Comparison of ENCODE assay signal across 26 cellular contexts in the genomic region with DNA sequence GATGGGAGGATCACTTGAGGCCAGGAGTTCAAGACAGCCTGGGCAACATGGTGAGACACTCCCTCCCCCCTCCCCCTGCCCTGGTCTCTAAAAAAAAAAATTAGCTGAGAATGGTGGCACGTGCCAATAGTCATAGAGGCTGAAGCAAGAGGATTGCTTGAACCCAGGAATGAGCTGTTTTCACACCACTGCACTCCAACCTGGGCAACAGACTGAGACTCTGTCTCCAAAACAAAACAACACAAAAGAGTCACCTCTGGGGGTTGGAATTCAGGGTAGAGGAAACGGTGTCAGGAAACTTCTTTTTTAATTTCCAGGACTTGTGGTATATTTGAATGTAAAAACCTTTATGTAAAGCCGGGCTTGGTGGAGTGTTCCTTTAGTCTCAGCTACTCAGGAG.
"Had no signal": no experiment of that assay in that cellular context is flagged by ENCODE, and none has a peak within 500 bp of the region (broad histone marks: within the 10 kb centered on the region; RNA-seq: fewer than 3 reads in every experiment).

No MANE protein-coding gene starts in this region.

- H3K27me3 ChIP-seq: MG63, Peyer's patch, SJCRH30 had no signal

- H3K4me3 ChIP-seq: MG63, PC-9, Peyer's patch, SJCRH30 had no signal

- ATAC-seq: HepG2, Right ventricle myocardium inferior, SK-N-SH treated with all-trans-retinoic acid at 6 μM for 48 hours, T-helper 17 cell had no signal

- H3K27ac ChIP-seq: PC-9, Peyer's patch, SJCRH30 had no signal

- H3K9me3 ChIP-seq: MG63, Peyer's patch, SJCRH30 had no signal

- H3K4me2 ChIP-seq: PC-9 had no signal

- DNase-seq: IMR-90, Karpas-422, KG1, MG63, NCI-H1092 treated with DMSO at 0.1 percent for 48 hours, NCI-H1436, NCI-H187, NCI-H2029, NCI-H2081 treated with DMSO at 0.1 percent for 48 hours, NCI-H2171, NCI-H226, NCI-H446, NCI-H510A, NCI-H524 treated with DMSO at 0.1 percent for 48 hours, NCI-H69, NCI-H774, OCI-M1, PC-9, Peyer's patch, SHP77 treated with DMSO at 0.1 percent for 48 hours, SJCRH30, T-helper 1 cell, T-helper 17 cell had no signal

- H3K36me3 ChIP-seq: MG63, Peyer's patch, SJCRH30 had no signal
